ENCODE assay signal across 1 cellular context in the genomic region with DNA sequence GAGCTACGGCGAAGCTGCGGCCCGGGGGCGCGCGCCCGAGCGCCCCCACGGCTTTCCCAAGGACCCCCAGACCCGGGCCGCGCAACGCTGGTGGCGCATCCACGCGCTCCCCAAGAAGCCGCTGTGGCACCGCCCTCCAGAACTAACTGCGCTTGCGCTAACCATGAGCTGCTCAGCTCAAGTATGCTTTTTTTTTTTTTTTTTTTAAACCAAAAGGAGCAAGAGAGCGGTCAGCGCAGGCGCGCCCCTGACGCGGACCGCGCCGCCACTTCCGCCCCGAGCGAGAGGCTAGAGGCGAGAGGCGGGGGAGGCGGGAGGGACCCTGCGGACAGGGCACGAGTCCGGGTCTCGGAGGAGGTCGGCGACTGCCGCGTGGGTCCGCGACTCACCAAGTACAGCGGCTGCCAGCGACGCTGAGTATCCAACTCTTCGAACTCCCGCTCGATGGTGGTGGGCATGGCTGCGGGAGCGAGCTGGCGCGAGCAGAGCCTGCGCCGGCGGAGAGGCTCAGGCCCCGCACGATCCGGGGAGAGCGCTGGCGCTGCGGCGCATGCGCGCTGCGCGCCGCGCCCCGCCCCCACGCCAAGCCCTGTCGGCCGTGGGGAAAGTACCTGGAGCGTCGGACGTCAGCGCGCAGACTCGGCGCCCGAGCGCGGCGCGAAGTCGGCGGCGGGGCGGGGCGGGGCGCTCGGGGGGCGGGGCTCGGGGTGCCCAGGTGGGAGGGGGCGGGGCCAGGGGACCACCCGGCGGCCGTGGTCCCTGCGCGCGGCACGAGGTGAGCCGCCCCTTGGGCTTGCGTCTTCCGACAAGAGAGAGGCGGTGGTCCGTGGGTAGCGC.
A peak's percentile ranks its signal among the peaks of the same experiment; 100 is the strongest.
TF ChIP-seq lines count a peak whose summit lies in the region.

A gene (minus strand): TSS at position 554 of the 837 bp plus-strand sequence. CDS start 96 bp downstream, at position 458.

TF ChIP-seq in HEK293, 187 proteins besides CTCF, POLR2A, EP300 and RAD21 (continued from another document and continues in another):
- no peak for TF ChIP-seq ZNF133 (tag by site-specific recombination; IDR thresholded peaks at IDR 0.05)
- TF ChIP-seq FEZF1 (tag by site-specific recombination; IDR thresholded peaks at IDR 0.05) = no peak
- TF ChIP-seq ZNF776 (tag by site-specific recombination; IDR thresholded peaks at IDR 0.05; ENCODE audit: borderline replicate concordance) = no peak
- TF ChIP-seq, protein P1, sequence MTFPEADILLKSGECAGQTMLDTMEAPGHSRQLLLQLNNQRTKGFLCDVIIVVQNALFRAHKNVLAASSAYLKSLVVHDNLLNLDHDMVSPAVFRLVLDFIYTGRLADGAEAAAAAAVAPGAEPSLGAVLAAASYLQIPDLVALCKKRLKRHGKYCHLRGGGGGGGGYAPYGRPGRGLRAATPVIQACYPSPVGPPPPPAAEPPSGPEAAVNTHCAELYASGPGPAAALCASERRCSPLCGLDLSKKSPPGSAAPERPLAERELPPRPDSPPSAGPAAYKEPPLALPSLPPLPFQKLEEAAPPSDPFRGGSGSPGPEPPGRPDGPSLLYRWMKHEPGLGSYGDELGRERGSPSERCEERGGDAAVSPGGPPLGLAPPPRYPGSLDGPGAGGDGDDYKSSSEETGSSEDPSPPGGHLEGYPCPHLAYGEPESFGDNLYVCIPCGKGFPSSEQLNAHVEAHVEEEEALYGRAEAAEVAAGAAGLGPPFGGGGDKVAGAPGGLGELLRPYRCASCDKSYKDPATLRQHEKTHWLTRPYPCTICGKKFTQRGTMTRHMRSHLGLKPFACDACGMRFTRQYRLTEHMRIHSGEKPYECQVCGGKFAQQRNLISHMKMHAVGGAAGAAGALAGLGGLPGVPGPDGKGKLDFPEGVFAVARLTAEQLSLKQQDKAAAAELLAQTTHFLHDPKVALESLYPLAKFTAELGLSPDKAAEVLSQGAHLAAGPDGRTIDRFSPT (tag by site-specific recombination; IDR thresholded peaks at IDR 0.05) = peak; percentile 55; the same call in 1 of the 2 replicates
- no peak for TF ChIP-seq ZNF596 (tag by site-specific recombination; IDR thresholded peaks at IDR 0.05)
- no peak for TF ChIP-seq MYNN (tag by site-specific recombination; IDR thresholded peaks at IDR 0.05; ENCODE audit: borderline replicate concordance)
- TF ChIP-seq BCL11A (tag by site-specific recombination; IDR thresholded peaks at IDR 0.05; ENCODE audit: low read depth) = peak; percentile 45; the same call in 1 of the 2 replicates
- no peak for TF ChIP-seq ZNF155 (tag by site-specific recombination; IDR thresholded peaks at IDR 0.05)
- TF ChIP-seq, protein P2, sequence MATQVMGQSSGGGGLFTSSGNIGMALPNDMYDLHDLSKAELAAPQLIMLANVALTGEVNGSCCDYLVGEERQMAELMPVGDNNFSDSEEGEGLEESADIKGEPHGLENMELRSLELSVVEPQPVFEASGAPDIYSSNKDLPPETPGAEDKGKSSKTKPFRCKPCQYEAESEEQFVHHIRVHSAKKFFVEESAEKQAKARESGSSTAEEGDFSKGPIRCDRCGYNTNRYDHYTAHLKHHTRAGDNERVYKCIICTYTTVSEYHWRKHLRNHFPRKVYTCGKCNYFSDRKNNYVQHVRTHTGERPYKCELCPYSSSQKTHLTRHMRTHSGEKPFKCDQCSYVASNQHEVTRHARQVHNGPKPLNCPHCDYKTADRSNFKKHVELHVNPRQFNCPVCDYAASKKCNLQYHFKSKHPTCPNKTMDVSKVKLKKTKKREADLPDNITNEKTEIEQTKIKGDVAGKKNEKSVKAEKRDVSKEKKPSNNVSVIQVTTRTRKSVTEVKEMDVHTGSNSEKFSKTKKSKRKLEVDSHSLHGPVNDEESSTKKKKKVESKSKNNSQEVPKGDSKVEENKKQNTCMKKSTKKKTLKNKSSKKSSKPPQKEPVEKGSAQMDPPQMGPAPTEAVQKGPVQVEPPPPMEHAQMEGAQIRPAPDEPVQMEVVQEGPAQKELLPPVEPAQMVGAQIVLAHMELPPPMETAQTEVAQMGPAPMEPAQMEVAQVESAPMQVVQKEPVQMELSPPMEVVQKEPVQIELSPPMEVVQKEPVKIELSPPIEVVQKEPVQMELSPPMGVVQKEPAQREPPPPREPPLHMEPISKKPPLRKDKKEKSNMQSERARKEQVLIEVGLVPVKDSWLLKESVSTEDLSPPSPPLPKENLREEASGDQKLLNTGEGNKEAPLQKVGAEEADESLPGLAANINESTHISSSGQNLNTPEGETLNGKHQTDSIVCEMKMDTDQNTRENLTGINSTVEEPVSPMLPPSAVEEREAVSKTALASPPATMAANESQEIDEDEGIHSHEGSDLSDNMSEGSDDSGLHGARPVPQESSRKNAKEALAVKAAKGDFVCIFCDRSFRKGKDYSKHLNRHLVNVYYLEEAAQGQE (tag by site-specific recombination; IDR thresholded peaks at IDR 0.05) = no peak
- TF ChIP-seq, protein P3, sequence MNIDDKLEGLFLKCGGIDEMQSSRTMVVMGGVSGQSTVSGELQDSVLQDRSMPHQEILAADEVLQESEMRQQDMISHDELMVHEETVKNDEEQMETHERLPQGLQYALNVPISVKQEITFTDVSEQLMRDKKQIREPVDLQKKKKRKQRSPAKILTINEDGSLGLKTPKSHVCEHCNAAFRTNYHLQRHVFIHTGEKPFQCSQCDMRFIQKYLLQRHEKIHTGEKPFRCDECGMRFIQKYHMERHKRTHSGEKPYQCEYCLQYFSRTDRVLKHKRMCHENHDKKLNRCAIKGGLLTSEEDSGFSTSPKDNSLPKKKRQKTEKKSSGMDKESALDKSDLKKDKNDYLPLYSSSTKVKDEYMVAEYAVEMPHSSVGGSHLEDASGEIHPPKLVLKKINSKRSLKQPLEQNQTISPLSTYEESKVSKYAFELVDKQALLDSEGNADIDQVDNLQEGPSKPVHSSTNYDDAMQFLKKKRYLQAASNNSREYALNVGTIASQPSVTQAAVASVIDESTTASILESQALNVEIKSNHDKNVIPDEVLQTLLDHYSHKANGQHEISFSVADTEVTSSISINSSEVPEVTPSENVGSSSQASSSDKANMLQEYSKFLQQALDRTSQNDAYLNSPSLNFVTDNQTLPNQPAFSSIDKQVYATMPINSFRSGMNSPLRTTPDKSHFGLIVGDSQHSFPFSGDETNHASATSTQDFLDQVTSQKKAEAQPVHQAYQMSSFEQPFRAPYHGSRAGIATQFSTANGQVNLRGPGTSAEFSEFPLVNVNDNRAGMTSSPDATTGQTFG (tag by site-specific recombination; IDR thresholded peaks at IDR 0.05; ENCODE audit: borderline replicate concordance) = no peak
- TF ChIP-seq ZNF76 (tag by site-specific recombination; IDR thresholded peaks at IDR 0.05; ENCODE audit: borderline replicate concordance, low read depth) = no peak
- TF ChIP-seq ZNF792 (tag by site-specific recombination; IDR thresholded peaks at IDR 0.05) = 0 out of 2 replicates have a peak, but pooled peaks have one; percentile 24
- TF ChIP-seq ZNF549 (tag by site-specific recombination; IDR thresholded peaks at IDR 0.05) = no peak
- TF ChIP-seq ZNF747 (tag by site-specific recombination; IDR thresholded peaks at IDR 0.05) = no peak
- TF ChIP-seq ZNF658 (tag by site-specific recombination; IDR thresholded peaks at IDR 0.05) = no peak
- TF ChIP-seq, protein P4, sequence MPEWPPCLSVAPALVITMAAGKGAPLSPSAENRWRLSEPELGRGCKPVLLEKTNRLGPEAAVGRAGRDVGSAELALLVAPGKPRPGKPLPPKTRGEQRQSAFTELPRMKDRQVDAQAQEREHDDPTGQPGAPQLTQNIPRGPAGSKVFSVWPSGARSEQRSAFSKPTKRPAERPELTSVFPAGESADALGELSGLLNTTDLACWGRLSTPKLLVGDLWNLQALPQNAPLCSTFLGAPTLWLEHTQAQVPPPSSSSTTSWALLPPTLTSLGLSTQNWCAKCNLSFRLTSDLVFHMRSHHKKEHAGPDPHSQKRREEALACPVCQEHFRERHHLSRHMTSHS (tag by site-specific recombination; IDR thresholded peaks at IDR 0.05) = no peak
- no peak for TF ChIP-seq ZNF529 (tag by site-specific recombination; IDR thresholded peaks at IDR 0.05; ENCODE audit: insufficient replicate concordance)
- peak; percentile 41; the same call in 1 of the 2 replicates for TF ChIP-seq ZBTB20 (tag by site-specific recombination; IDR thresholded peaks at IDR 0.05)
- TF ChIP-seq, protein P5, sequence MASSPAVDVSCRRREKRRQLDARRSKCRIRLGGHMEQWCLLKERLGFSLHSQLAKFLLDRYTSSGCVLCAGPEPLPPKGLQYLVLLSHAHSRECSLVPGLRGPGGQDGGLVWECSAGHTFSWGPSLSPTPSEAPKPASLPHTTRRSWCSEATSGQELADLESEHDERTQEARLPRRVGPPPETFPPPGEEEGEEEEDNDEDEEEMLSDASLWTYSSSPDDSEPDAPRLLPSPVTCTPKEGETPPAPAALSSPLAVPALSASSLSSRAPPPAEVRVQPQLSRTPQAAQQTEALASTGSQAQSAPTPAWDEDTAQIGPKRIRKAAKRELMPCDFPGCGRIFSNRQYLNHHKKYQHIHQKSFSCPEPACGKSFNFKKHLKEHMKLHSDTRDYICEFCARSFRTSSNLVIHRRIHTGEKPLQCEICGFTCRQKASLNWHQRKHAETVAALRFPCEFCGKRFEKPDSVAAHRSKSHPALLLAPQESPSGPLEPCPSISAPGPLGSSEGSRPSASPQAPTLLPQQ (tag by site-specific recombination; IDR thresholded peaks at IDR 0.05) = peak; percentile 80
- TF ChIP-seq ZNF16 (tag by site-specific recombination; IDR thresholded peaks at IDR 0.05; ENCODE audit: low read depth) = no peak
- TF ChIP-seq ZNF555 (tag by site-specific recombination; conservative IDR thresholded peaks at IDR 0.05) = no peak
- TF ChIP-seq ZNF311 (tag by site-specific recombination; IDR thresholded peaks at IDR 0.05; ENCODE audit: borderline replicate concordance) = no peak
- no peak for TF ChIP-seq ZNF10 (tag by site-specific recombination; IDR thresholded peaks at IDR 0.05)
- TF ChIP-seq ZNF677 (tag by site-specific recombination; IDR thresholded peaks at IDR 0.05) = no peak
- no peak for TF ChIP-seq HOXA7 (CRISPR knock-in tag; IDR thresholded peaks at IDR 0.05; ENCODE audit: borderline replicate concordance)
- no peak for TF ChIP-seq ZNF221 (tag by site-specific recombination; IDR thresholded peaks at IDR 0.05; ENCODE audit: borderline replicate concordance)
- TF ChIP-seq ZNF48 (tag by site-specific recombination; IDR thresholded peaks at IDR 0.05) = no peak
- TF ChIP-seq, protein P6, sequence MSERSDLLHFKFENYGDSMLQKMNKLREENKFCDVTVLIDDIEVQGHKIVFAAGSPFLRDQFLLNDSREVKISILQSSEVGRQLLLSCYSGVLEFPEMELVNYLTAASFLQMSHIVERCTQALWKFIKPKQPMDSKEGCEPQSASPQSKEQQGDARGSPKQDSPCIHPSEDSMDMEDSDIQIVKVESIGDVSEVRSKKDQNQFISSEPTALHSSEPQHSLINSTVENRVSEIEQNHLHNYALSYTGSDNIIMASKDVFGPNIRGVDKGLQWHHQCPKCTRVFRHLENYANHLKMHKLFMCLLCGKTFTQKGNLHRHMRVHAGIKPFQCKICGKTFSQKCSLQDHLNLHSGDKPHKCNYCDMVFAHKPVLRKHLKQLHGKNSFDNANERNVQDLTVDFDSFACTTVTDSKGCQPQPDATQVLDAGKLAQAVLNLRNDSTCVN (tag by site-specific recombination; optimal IDR thresholded peaks at IDR 0.05) = peak; percentile 88
- peak; percentile 64; the same call in 1 of the 2 replicates for TF ChIP-seq KLF16 (tag by site-specific recombination; IDR thresholded peaks at IDR 0.05)
- TF ChIP-seq, protein P7, sequence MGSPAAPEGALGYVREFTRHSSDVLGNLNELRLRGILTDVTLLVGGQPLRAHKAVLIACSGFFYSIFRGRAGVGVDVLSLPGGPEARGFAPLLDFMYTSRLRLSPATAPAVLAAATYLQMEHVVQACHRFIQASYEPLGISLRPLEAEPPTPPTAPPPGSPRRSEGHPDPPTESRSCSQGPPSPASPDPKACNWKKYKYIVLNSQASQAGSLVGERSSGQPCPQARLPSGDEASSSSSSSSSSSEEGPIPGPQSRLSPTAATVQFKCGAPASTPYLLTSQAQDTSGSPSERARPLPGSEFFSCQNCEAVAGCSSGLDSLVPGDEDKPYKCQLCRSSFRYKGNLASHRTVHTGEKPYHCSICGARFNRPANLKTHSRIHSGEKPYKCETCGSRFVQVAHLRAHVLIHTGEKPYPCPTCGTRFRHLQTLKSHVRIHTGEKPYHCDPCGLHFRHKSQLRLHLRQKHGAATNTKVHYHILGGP (tag by site-specific recombination; IDR thresholded peaks at IDR 0.05) = no peak
- TF ChIP-seq, protein P8, sequence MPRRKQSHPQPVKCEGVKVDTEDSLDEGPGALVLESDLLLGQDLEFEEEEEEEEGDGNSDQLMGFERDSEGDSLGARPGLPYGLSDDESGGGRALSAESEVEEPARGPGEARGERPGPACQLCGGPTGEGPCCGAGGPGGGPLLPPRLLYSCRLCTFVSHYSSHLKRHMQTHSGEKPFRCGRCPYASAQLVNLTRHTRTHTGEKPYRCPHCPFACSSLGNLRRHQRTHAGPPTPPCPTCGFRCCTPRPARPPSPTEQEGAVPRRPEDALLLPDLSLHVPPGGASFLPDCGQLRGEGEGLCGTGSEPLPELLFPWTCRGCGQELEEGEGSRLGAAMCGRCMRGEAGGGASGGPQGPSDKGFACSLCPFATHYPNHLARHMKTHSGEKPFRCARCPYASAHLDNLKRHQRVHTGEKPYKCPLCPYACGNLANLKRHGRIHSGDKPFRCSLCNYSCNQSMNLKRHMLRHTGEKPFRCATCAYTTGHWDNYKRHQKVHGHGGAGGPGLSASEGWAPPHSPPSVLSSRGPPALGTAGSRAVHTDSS (tag by site-specific recombination; IDR thresholded peaks at IDR 0.05) = no peak
- no peak for TF ChIP-seq GLI2 (tag by site-specific recombination; IDR thresholded peaks at IDR 0.05; ENCODE audit: borderline replicate concordance, low read depth)
- peak; percentile 28; the same call in 1 of the 2 replicates for TF ChIP-seq KLF1 (tag by site-specific recombination; IDR thresholded peaks at IDR 0.05)
- 0 out of 2 replicates have a peak, but pooled peaks have one; percentile 36 for TF ChIP-seq KLF10 (tag by site-specific recombination; IDR thresholded peaks at IDR 0.05)
- peak; percentile 77 for TF ChIP-seq ZBTB17 (tag by site-specific recombination; IDR thresholded peaks at IDR 0.05)
- no peak for TF ChIP-seq ZNF23 (tag by site-specific recombination; IDR thresholded peaks at IDR 0.05; ENCODE audit: borderline replicate concordance)
- no peak for TF ChIP-seq ZNF585B (tag by site-specific recombination; IDR thresholded peaks at IDR 0.05)
- TF ChIP-seq, protein P9, sequence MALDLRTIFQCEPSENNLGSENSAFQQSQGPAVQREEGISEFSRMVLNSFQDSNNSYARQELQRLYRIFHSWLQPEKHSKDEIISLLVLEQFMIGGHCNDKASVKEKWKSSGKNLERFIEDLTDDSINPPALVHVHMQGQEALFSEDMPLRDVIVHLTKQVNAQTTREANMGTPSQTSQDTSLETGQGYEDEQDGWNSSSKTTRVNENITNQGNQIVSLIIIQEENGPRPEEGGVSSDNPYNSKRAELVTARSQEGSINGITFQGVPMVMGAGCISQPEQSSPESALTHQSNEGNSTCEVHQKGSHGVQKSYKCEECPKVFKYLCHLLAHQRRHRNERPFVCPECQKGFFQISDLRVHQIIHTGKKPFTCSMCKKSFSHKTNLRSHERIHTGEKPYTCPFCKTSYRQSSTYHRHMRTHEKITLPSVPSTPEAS (tag by site-specific recombination; IDR thresholded peaks at IDR 0.05) = no peak
- no peak for TF ChIP-seq ZNF433 (tag by site-specific recombination; IDR thresholded peaks at IDR 0.05; ENCODE audit: low read depth)
- TF ChIP-seq ZNF701 (tag by site-specific recombination; IDR thresholded peaks at IDR 0.05) = no peak
- TF ChIP-seq KLF8 (tag by site-specific recombination; IDR thresholded peaks at IDR 0.05) = peak; percentile 36; the same call in 1 of the 2 replicates
- TF ChIP-seq HOXC10 (CRISPR knock-in tag; IDR thresholded peaks at IDR 0.05) = no peak
